14 cellular contexts compared by ENCODE assay signal in genomic region chr5:135373747-135374515, GRCh38. TPM values are rescaled to one million over a fixed set of nuclear protein-coding genes. Genes with fewer than 3 reads are reported as not detected.
DNase-seq lines count a peak whose midpoint lies in the region; ATAC-seq and TF ChIP-seq lines count a peak whose summit lies in the region.
"Had no signal": no experiment of that assay in that cellular context is flagged by ENCODE, and none has a peak within 500 bp of the region (broad histone marks: within the 10 kb centered on the region; RNA-seq: fewer than 3 reads in every experiment).

No MANE protein-coding gene starts in this region.

- no peak overlapping the region for H3K4me3 ChIP-seq in GM23248
- H3K4me3 ChIP-seq: mucosa of descending colon, SJCRH30, suprapubic skin had no signal

- CTCF ChIA-PET in CD4-positive, alpha-beta T cell (lab: Charles Lee) = no interaction called here

- H3K27me3 ChIP-seq in CD4-positive, alpha-beta T cell (ENCODE audit: control insufficient read depth, insufficient read depth, low read length) = no peaks in the 10 kb centered on the region
- H3K27me3 ChIP-seq in GM23248 (replicated peaks; ENCODE audit: insufficient read depth) = no peaks in the 10 kb centered on the region
- H3K27me3 ChIP-seq: SJCRH30, suprapubic skin had no signal

- WGBS in GM23248 (ENCODE audit: low coverage in 1 of 2, low lambda C conversion rate in 2 of 2, missing lambda C conversion rate in 2 of 2), 2 experiments = 77 to 80% methylated on average over 7 of the region's 7 CpGs

- no peaks in the 10 kb centered on the region for H4K20me1 ChIP-seq in GM23248 (ENCODE audit: insufficient read depth)

- no peak overlapping the region for H2AFZ ChIP-seq in GM23248

- intact Hi-C loops in CD4-positive, alpha-beta T cell (cut with DNase I, micrococcal nuclease) = no loop called here

- peaks cover 93% of the 10 kb centered on the region for H3K79me2 ChIP-seq in GM23248 (ENCODE audit: insufficient read depth)

- H3K9ac ChIP-seq in GM23248 = no peak overlapping the region

- no peak for DNase-seq in CD4-positive, alpha-beta T cell
- DNase-seq in GM23248 (peak; percentile 44), amniotic epithelial cell (ENCODE audit: low read depth) (peak; percentile 69), left kidney (ENCODE audit: low read depth, low spot score) (peak; percentile 17), CD1c-positive myeloid dendritic cell (ENCODE audit: extremely low spot score) (no peak), germinal center (ENCODE audit: low spot score) (no peak)
- DNase-seq: activated B cell treated with CpG ODN at 0.5 μM for 24 hours, mucosa of descending colon, NCI-H1105, NCI-H526 treated with DMSO at 0.1 percent for 48 hours, SJCRH30 had no signal

- H3K36me3 ChIP-seq in GM23248 (ENCODE audit: low read depth) = peaks cover 19% of the 10 kb centered on the region; the same call in 1 of the 2 replicates

- H3K4me1 ChIP-seq in GM23248 (ENCODE audit: insufficient read depth) = peaks cover 40% of the 10 kb centered on the region

- TF ChIP-seq CTCF in CD4-positive, alpha-beta T cell (IDR thresholded peaks at IDR 0.05) = no peak

- H3F3A ChIP-seq in GM23248 (ENCODE audit: insufficient read depth) = peaks cover 22% of the 10 kb centered on the region

- no peak overlapping the region for H3K4me2 ChIP-seq in GM23248 (ENCODE audit: unreplicated experiment)

- peak; percentile 58 for ATAC-seq in CD4-positive, alpha-beta T cell (ENCODE audit: poor library complexity)
- no peak for ATAC-seq in HG03432 (IDR thresholded peaks at IDR 0.05; ENCODE audit: unreplicated experiment)
- ATAC-seq: mucosa of descending colon had no signal

- H3K9me3 Mint-ChIP-seq in CD4-positive, alpha-beta T cell = no peaks in the 10 kb centered on the region
- H3K9me3 Mint-ChIP-seq: activated B cell treated with CpG ODN at 0.5 μM for 24 hours; CD8-positive, alpha-beta memory T cell had no signal

- no peaks in the 10 kb centered on the region for H3K9me3 ChIP-seq in CD4-positive, alpha-beta T cell (ENCODE audit: control insufficient read depth, low read length)
- no peaks in the 10 kb centered on the region for H3K9me3 ChIP-seq in GM23248 (ENCODE audit: low read depth)
- H3K9me3 ChIP-seq: mucosa of descending colon, SJCRH30, suprapubic skin had no signal

- H3K4me3 Mint-ChIP-seq in CD4-positive, alpha-beta T cell = no peak overlapping the region
- H3K4me3 Mint-ChIP-seq: activated B cell treated with CpG ODN at 0.5 μM for 24 hours; CD8-positive, alpha-beta memory T cell had no signal

- peaks cover 88% of the 10 kb centered on the region for H3K36me3 Mint-ChIP-seq in CD4-positive, alpha-beta T cell (ENCODE audit: low read depth)

- no peak overlapping the region for H3K27ac ChIP-seq in CD4-positive, alpha-beta T cell (ENCODE audit: low read depth, low read length)
- H3K27ac ChIP-seq in GM23248 = 0 out of 2 replicates have a peak overlapping the region, but pooled peaks have one; percentile 4
- H3K27ac ChIP-seq: SJCRH30, suprapubic skin had no signal

- POLR2A ChIA-PET in CD4-positive, alpha-beta T cell (lab: Charles Lee) = interaction anchor here (1.1 kb wide), 1 partner anchor 26 kb away, joined by 3 read pairs; no protein-coding TSS in a partner anchor

- peak overlapping the region; percentile 39 for H3K27ac Mint-ChIP-seq in CD4-positive, alpha-beta T cell
- H3K27ac Mint-ChIP-seq: activated B cell treated with CpG ODN at 0.5 μM for 24 hours had no signal

- no peaks in the 10 kb centered on the region for H3K27me3 Mint-ChIP-seq in CD4-positive, alpha-beta T cell
- H3K27me3 Mint-ChIP-seq: activated B cell treated with CpG ODN at 0.5 μM for 24 hours; CD8-positive, alpha-beta memory T cell had no signal

- H3K4me1 Mint-ChIP-seq in CD4-positive, alpha-beta T cell (ENCODE audit: low read depth) = peaks cover 66% of the 10 kb centered on the region

- no peaks in the 10 kb centered on the region for H3K9me2 ChIP-seq in GM23248 (ENCODE audit: insufficient read depth)

- in situ Hi-C loops in GM23248 (cut with MboI) = no loop called here

RNA-seq across cellular contexts. Expression of gene MACROH2A1, which starts 25.1 kb away (rescaled TPM):
- 100 to 1,000 TPM; 114 to 120 TPM for total RNA-seq in CD4-positive, alpha-beta T cell
- 106 and 125 TPM in 2 replicates for total RNA-seq in GM23248 (2014; rRNA removed; shearing (Covaris generic))
- polyA plus RNA-seq in GM23248 (2016; fragmentation: Nextera tagmentation; extraction: Ambion mirVana) = 115 and 117 TPM in 2 replicates

Comparison
In these comparisons a context has a peak if more than half of its experiments do, and no peak if none do; other contexts are left out.
1. DNase-seq: peak in GM23248 (single experiment), amniotic epithelial cell (single experiment) and left kidney (single experiment); none in CD4-positive, alpha-beta T cell (0 of 10), CD1c-positive myeloid dendritic cell (single experiment) and germinal center (single experiment).